11 cellular contexts compared by ENCODE assay signal in genomic region chr15:55791576-55792400, GRCh38. TPM values are rescaled to one million over a fixed set of nuclear protein-coding genes. Genes with fewer than 3 reads are reported as not detected.
DNase-seq lines count a peak whose midpoint lies in the region; ATAC-seq and TF ChIP-seq lines count a peak whose summit lies in the region.
"Had no signal": no experiment of that assay in that cellular context is flagged by ENCODE, and none has a peak within 500 bp of the region (broad histone marks: within the 10 kb centered on the region; RNA-seq: fewer than 3 reads in every experiment).

No MANE protein-coding gene starts in this region.

- no peaks in the 10 kb centered on the region for H3K36me3 ChIP-seq in fibroblast of lung (ENCODE audit: control insufficient read depth, insufficient read depth, low read length)
- H3K36me3 ChIP-seq in smooth muscle cell (ENCODE audit: low read depth): no peaks in the 10 kb centered on the region

- H3K79me2 ChIP-seq in fibroblast of lung (ENCODE audit: control insufficient read depth, insufficient read depth, low read length): no peaks in the 10 kb centered on the region
- no peaks in the 10 kb centered on the region for H3K79me2 ChIP-seq in smooth muscle cell (ENCODE audit: low read depth)

- H3K27me3 Mint-ChIP-seq in stimulated activated naive CD8-positive, alpha-beta T cell treated with anti-CD3 and anti-CD28 coated beads, Interleukin-15, amount 100 ng/mL, for 72 hours: peaks cover 5% of the 10 kb centered on the region

- H2AFZ ChIP-seq in fibroblast of lung (ENCODE audit: low read length) (peak overlapping the region; percentile 43), smooth muscle cell (ENCODE audit: low read depth) (no peak overlapping the region)

- no peak for TF ChIP-seq CTCF in fibroblast of lung (conservative IDR thresholded peaks at IDR 0.05 in 1 of 2, IDR thresholded peaks at IDR 0.05 in 1 of 2; ENCODE audit: low read depth in 1 of 2, low read length in 2 of 2)
- no peak for TF ChIP-seq CTCF in smooth muscle cell (IDR thresholded peaks at IDR 0.05; ENCODE audit: borderline replicate concordance, insufficient read depth, poor library complexity, severe bottlenecking)

- peaks cover 4% of the 10 kb centered on the region for H3F3A ChIP-seq in smooth muscle cell (ENCODE audit: low read depth)

- H3K27ac ChIP-seq in fibroblast of lung (ENCODE audit: insufficient read depth, low read length) (peak overlapping the region; percentile 24), smooth muscle cell (ENCODE audit: low read depth) (peak overlapping the region; percentile 48)

- H3K9ac ChIP-seq in fibroblast of lung (ENCODE audit: insufficient read depth, low read length) (no peak overlapping the region), smooth muscle cell (ENCODE audit: low read depth) (no peak overlapping the region)

- ATAC-seq in stimulated activated naive CD8-positive, alpha-beta T cell treated with anti-CD3 and anti-CD28 coated beads, Interleukin-15, amount 100 ng/mL, for 72 hours: no peak
- ATAC-seq in HG03097 (IDR thresholded peaks at IDR 0.05; ENCODE audit: low FRiP score, unreplicated experiment): no peak
- ATAC-seq: natural killer cell had no signal

- H3K9me3 ChIP-seq in fibroblast of lung (ENCODE audit: control insufficient read depth, insufficient read depth, low read depth, low read length) (no peaks in the 10 kb centered on the region), smooth muscle cell (replicated peaks; ENCODE audit: low read depth) (no peaks in the 10 kb centered on the region)

- H3K4me2 ChIP-seq in fibroblast of lung (ENCODE audit: extremely low read depth, insufficient read depth, low read length) (peak overlapping the region; percentile 46), smooth muscle cell (peak overlapping the region; percentile 54)

- peak; percentile 21 to 69 for DNase-seq in NCI-H2081 (lab: John Stamatoyannopoulos, UW)
- DNase-seq in NCI-H2081 treated with DMSO at 0.1 percent for 48 hours (lab: John Stamatoyannopoulos, UW): no peak
- peak; percentile 86 for DNase-seq in NCI-H69 (lab: John Stamatoyannopoulos, UW)
- DNase-seq in fibroblast of lung (ENCODE audit: low read depth in 2 of 2): peak; percentile 86 to 94
- DNase-seq in smooth muscle cell (lab: John Stamatoyannopoulos, UW; ENCODE audit: unreplicated experiment): no peak
- no peak for DNase-seq in stimulated activated naive CD8-positive, alpha-beta T cell treated with anti-CD3 and anti-CD28 coated beads, Interleukin-15, amount 100 ng/mL, for 72 hours
- no peak for DNase-seq in AML-193 (lab: John Stamatoyannopoulos, UW)
- DNase-seq: activated naive CD8-positive, alpha-beta T cell treated with anti-CD3 and anti-CD28 coated beads for 36 hours; foreskin melanocyte; natural killer cell had no signal

- WGBS in smooth muscle cell (ENCODE audit: low lambda C conversion rate): 65% methylated on average over 3 of the region's 3 CpGs

- no peak overlapping the region for H3K27ac Mint-ChIP-seq in stimulated activated naive CD8-positive, alpha-beta T cell treated with anti-CD3 and anti-CD28 coated beads, Interleukin-15, amount 100 ng/mL, for 72 hours
- H3K27ac Mint-ChIP-seq: activated naive CD8-positive, alpha-beta T cell treated with anti-CD3 and anti-CD28 coated beads for 36 hours; natural killer cell had no signal

- H3K27me3 ChIP-seq in fibroblast of lung (ENCODE audit: control insufficient read depth, insufficient read depth, low read length) (no peaks in the 10 kb centered on the region), smooth muscle cell (ENCODE audit: low read depth) (no peaks in the 10 kb centered on the region)

- H3K9me3 Mint-ChIP-seq in stimulated activated naive CD8-positive, alpha-beta T cell treated with anti-CD3 and anti-CD28 coated beads, Interleukin-15, amount 100 ng/mL, for 72 hours: peaks cover 9 to 13% of the 10 kb centered on the region in 2 donors

- H4K20me1 ChIP-seq in fibroblast of lung (ENCODE audit: control insufficient read depth, extremely low read depth, insufficient read depth, low read length) (no peaks in the 10 kb centered on the region), smooth muscle cell (ENCODE audit: low read depth) (no peaks in the 10 kb centered on the region)

- no peak overlapping the region for H3K4me3 Mint-ChIP-seq in stimulated activated naive CD8-positive, alpha-beta T cell treated with anti-CD3 and anti-CD28 coated beads, Interleukin-15, amount 100 ng/mL, for 72 hours
- H3K4me3 Mint-ChIP-seq: activated naive CD8-positive, alpha-beta T cell treated with anti-CD3 and anti-CD28 coated beads for 36 hours; natural killer cell had no signal

- peaks cover 5% of the 10 kb centered on the region for H3K4me1 ChIP-seq in fibroblast of lung (ENCODE audit: control insufficient read depth, extremely low read depth, insufficient read depth, low read length)
- peaks cover 12% of the 10 kb centered on the region for H3K4me1 ChIP-seq in smooth muscle cell (ENCODE audit: low read depth)

- no peak overlapping the region for H3K4me3 ChIP-seq in fibroblast of lung (replicated peaks in 1 of 4; ENCODE audit: control extremely low read depth in 1 of 4, insufficient read depth in 1 of 4, low read depth in 3 of 4, low read length in 4 of 4)
- no peak overlapping the region for H3K4me3 ChIP-seq in smooth muscle cell

- no peaks in the 10 kb centered on the region for H3K4me1 Mint-ChIP-seq in stimulated activated naive CD8-positive, alpha-beta T cell treated with anti-CD3 and anti-CD28 coated beads, Interleukin-15, amount 100 ng/mL, for 72 hours
- H3K4me1 Mint-ChIP-seq: activated naive CD8-positive, alpha-beta T cell treated with anti-CD3 and anti-CD28 coated beads for 36 hours; natural killer cell had no signal

RNA-seq across cellular contexts. Expression of gene PRTG, which starts 48.8 kb away (rescaled TPM):
- total RNA-seq in fibroblast of lung: 2.1 and 4.0 TPM in 2 replicates
- polyA plus RNA-seq in fibroblast of lung: 0.90 and 2.1 TPM in 2 replicates
- polyA plus RNA-seq in fibroblast of lung (2012): 1.0 and 2.1 TPM in 2 replicates
- 0.19 and 0.90 TPM in 2 replicates for polyA minus RNA-seq in fibroblast of lung (ENCODE audit: low replicate concordance)
- 7.9 and 17.2 TPM in 2 replicates for total RNA-seq in smooth muscle cell
- 2.4 and 5.6 TPM in 2 replicates for polyA plus RNA-seq in smooth muscle cell
- total RNA-seq: activated naive CD8-positive, alpha-beta T cell treated with anti-CD3 and anti-CD28 coated beads for 36 hours; natural killer cell had no signal

Comparison
In these comparisons a context has a peak if more than half of its experiments do, and no peak if none do; other contexts are left out.
1. DNase-seq: peak in NCI-H2081 (2 of 2), NCI-H69 (single experiment) and fibroblast of lung (2 of 2); none in NCI-H2081 treated with DMSO at 0.1 percent for 48 hours (single experiment), smooth muscle cell (single experiment), stimulated activated naive CD8-positive, alpha-beta T cell treated with anti-CD3 and anti-CD28 coated beads, Interleukin-15, amount 100 ng/mL, for 72 hours (0 of 2) and AML-193 (0 of 2).